1 cellular context compared by ENCODE assay signal in the genomic region with DNA sequence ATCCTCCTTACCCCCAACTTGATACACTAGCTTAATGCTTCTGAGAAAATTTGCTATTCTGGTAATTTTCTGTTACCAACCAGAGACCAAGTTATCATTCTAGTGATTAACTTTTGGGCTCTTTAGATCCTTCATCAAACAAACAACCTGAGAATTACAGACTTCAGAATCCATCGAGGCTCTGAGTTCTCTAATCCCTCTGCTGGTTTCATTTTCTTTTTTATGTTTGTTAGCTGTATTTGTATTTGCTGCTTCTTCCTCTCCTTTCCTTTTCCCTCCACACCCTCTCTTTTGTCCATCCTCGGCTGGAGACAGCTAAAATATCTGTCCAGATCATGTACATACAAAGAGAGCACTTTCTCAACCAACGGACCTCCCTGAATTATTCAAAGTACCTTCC.
TF ChIP-seq lines count a peak whose summit lies in the region.

No MANE protein-coding gene starts in this region.

TF ChIP-seq in IMR-90, 13 proteins besides CTCF, POLR2A, EP300 and RAD21 (continued from another document):
- TF ChIP-seq MAZ (IDR thresholded peaks at IDR 0.05; ENCODE audit: borderline replicate concordance, low read depth, low read length), result no peak
